9 cellular contexts compared by ENCODE assay signal in genomic region chr15:37824717-37825382, GRCh38.
DNase-seq lines count a peak whose midpoint lies in the region; ATAC-seq and TF ChIP-seq lines count a peak whose summit lies in the region.
"Had no signal": no experiment of that assay in that cellular context is flagged by ENCODE, and none has a peak within 500 bp of the region (broad histone marks: within the 10 kb centered on the region; RNA-seq: fewer than 3 reads in every experiment).

No MANE protein-coding gene starts in this region.

- no peaks in the 10 kb centered on the region for H3K27me3 ChIP-seq in BE2C
- H3K27me3 ChIP-seq in HUES48 (ENCODE audit: control insufficient read depth, insufficient read depth, low read length), result no peaks in the 10 kb centered on the region
- no peaks in the 10 kb centered on the region for H3K27me3 ChIP-seq in WERI-Rb-1 (ENCODE audit: insufficient read depth, low read depth, severe bottlenecking)
- H3K27me3 ChIP-seq in kidney epithelial cell (ENCODE audit: control insufficient read depth, insufficient read depth, low read length), result no peaks in the 10 kb centered on the region

- peak overlapping the region; percentile 48 for H3K27ac ChIP-seq in HUES48 (ENCODE audit: low read depth, low read length)
- H3K27ac ChIP-seq in WERI-Rb-1, result no peak overlapping the region

- H3K9me3 ChIP-seq in BE2C (no peaks in the 10 kb centered on the region), HUES48 (ENCODE audit: control insufficient read depth, insufficient read depth, low read length) (no peaks in the 10 kb centered on the region), WERI-Rb-1 (ENCODE audit: severe bottlenecking) (no peaks in the 10 kb centered on the region)

- H3K36me3 ChIP-seq in BE2C (no peaks in the 10 kb centered on the region), HUES48 (ENCODE audit: control insufficient read depth, insufficient read depth, low read length) (no peaks in the 10 kb centered on the region), WERI-Rb-1 (no peaks in the 10 kb centered on the region), kidney epithelial cell (ENCODE audit: control insufficient read depth, insufficient read depth, low read length) (no peaks in the 10 kb centered on the region)

- DNase-seq in BE2C (peak; percentile 33), WERI-Rb-1 (peak; percentile 21), kidney epithelial cell (ENCODE audit: low read depth) (peak; percentile 87), foreskin melanocyte (no peak), activated T-cell treated with anti-CD3 and anti-CD28 coated beads for 4 hours (no peak), C1 segment of cervical spinal cord (lab: John Stamatoyannopoulos, UW) (no peak)
- DNase-seq: activated naive CD8-positive, alpha-beta T cell treated with anti-CD3 and anti-CD28 coated beads, Interleukin-2, amount 10 ng/mL, durations not matched to agents 7 days and 5 days had no signal

- H3K4me3 ChIP-seq in BE2C (ENCODE audit: low read depth, low read length), result no peak overlapping the region
- no peak overlapping the region for H3K4me3 ChIP-seq in HUES48 (ENCODE audit: low read depth, low read length)
- H3K4me3 ChIP-seq in WERI-Rb-1 (ENCODE audit: low read depth, low read length), result no peak overlapping the region
- H3K4me3 ChIP-seq in kidney epithelial cell (ENCODE audit: low read depth, low read length), result no peak overlapping the region

- TF ChIP-seq CTCF in BE2C (IDR thresholded peaks at IDR 0.05; ENCODE audit: low read depth, low read length), result no peak
- TF ChIP-seq CTCF in WERI-Rb-1 (IDR thresholded peaks at IDR 0.05; ENCODE audit: low read depth, low read length), result no peak; the same call in 1 of the 2 replicates
- peak; percentile 43 for TF ChIP-seq CTCF in kidney epithelial cell (IDR thresholded peaks at IDR 0.05; ENCODE audit: insufficient read depth, low read length, poor library complexity, severe bottlenecking)

- no peak overlapping the region for H3K9ac ChIP-seq in HUES48 (ENCODE audit: low read depth, low read length)

- H3K4me1 ChIP-seq in BE2C (peaks cover 4% of the 10 kb centered on the region; the same call in 1 of the 2 replicates), HUES48 (ENCODE audit: control insufficient read depth, insufficient read depth, low read length) (0 out of 2 replicates have a peak, but pooled peaks cover 4% of the 10 kb centered on the region)

- ATAC-seq in HG02798 (IDR thresholded peaks at IDR 0.05; ENCODE audit: poor library complexity, unreplicated experiment), result no peak

Comparison
In these comparisons a context has a peak if more than half of its experiments do, and no peak if none do; other contexts are left out.
1. DNase-seq: peak in BE2C (single experiment), WERI-Rb-1 (single experiment) and kidney epithelial cell (single experiment); none in foreskin melanocyte (single experiment), activated T-cell treated with anti-CD3 and anti-CD28 coated beads for 4 hours (single experiment) and C1 segment of cervical spinal cord (0 of 14).